8 cellular contexts compared by ENCODE assay signal in genomic region chr9:112487008-112487798, GRCh38. TPM values are rescaled to one million over a fixed set of nuclear protein-coding genes. Genes with fewer than 3 reads are reported as not detected.
A peak's percentile ranks its signal among the peaks of the same experiment; 100 is the strongest.
DNase-seq lines count a peak whose midpoint lies in the region; ATAC-seq and TF ChIP-seq lines count a peak whose summit lies in the region.

No MANE protein-coding gene starts in this region.

- peaks cover 46% of the 10 kb centered on the region for H3K79me2 ChIP-seq in OCI-LY7 (ENCODE audit: insufficient read depth, low read depth, low read length)
- H3K79me2 ChIP-seq in neural cell (replicated peaks; ENCODE audit: insufficient read depth, low read length): peaks cover 59% of the 10 kb centered on the region

- peak overlapping the region in 3 of 7 donors; percentile 59 to 86 (median 60) for H3K27ac Mint-ChIP-seq in CD14-positive monocyte
- H3K27ac Mint-ChIP-seq in activated T-cell treated with anti-CD3 and anti-CD28 coated beads, Interleukin-2, amount 50 U/mL, for 72 hours: peak overlapping the region; percentile 54

- H3K9me3 Mint-ChIP-seq in CD14-positive monocyte: peaks cover 0 to 2% (median 0%) of the 10 kb centered on the region in 7 donors
- H3K9me3 Mint-ChIP-seq in activated T-cell treated with anti-CD3 and anti-CD28 coated beads, Interleukin-2, amount 50 U/mL, for 72 hours: no peaks in the 10 kb centered on the region

- ATAC-seq in GM19324 (IDR thresholded peaks at IDR 0.05; ENCODE audit: low FRiP score, unreplicated experiment) (peak; percentile 58), HG03439 (IDR thresholded peaks at IDR 0.05; ENCODE audit: unreplicated experiment) (peak; percentile 44)
- ATAC-seq in activated T-cell treated with anti-CD3 and anti-CD28 coated beads, Interleukin-2, amount 50 U/mL, for 72 hours (replicated peaks in 1 of 2): peak; percentile 42 to 44

- peaks cover 2% of the 10 kb centered on the region; the same call in 1 of the 2 replicates for H3K36me3 ChIP-seq in OCI-LY7 (ENCODE audit: insufficient read depth, low read length)
- H3K36me3 ChIP-seq in neural cell (ENCODE audit: insufficient read depth, low read length): no peaks in the 10 kb centered on the region
- H3K36me3 ChIP-seq in subcutaneous abdominal adipose tissue (ENCODE audit: control insufficient read depth in 5 of 5, insufficient read depth in 5 of 5, low read length in 5 of 5): no peaks in the 10 kb centered on the region

- peaks cover 0 to 2% of the 10 kb centered on the region in 2 donors for H3K36me3 Mint-ChIP-seq in CD14-positive monocyte
- H3K36me3 Mint-ChIP-seq in activated T-cell treated with anti-CD3 and anti-CD28 coated beads, Interleukin-2, amount 50 U/mL, for 72 hours (ENCODE audit: insufficient read depth in 2 of 2): peaks cover 2 to 4% of the 10 kb centered on the region in 2 donors

- H3K4me2 ChIP-seq in OCI-LY7 (ENCODE audit: low read length) (peak overlapping the region; percentile 95), neural cell (ENCODE audit: low read length) (peak overlapping the region; percentile 94)

- TF ChIP-seq EP300 in neural cell (conservative IDR thresholded peaks at IDR 0.05; ENCODE audit: poor library complexity, severe bottlenecking): peak; percentile 22

- H3K27me3 ChIP-seq in neural cell (ENCODE audit: insufficient read depth, low read depth, low read length): no peaks in the 10 kb centered on the region
- no peaks in the 10 kb centered on the region for H3K27me3 ChIP-seq in subcutaneous abdominal adipose tissue (ENCODE audit: control insufficient read depth in 5 of 5, insufficient read depth in 4 of 5, low read length in 5 of 5)

- peaks cover 36% of the 10 kb centered on the region for H3K4me1 Mint-ChIP-seq in CD14-positive monocyte
- H3K4me1 Mint-ChIP-seq in activated T-cell treated with anti-CD3 and anti-CD28 coated beads, Interleukin-2, amount 50 U/mL, for 72 hours (ENCODE audit: low read depth): peaks cover 46% of the 10 kb centered on the region

- H3K9me2 ChIP-seq in OCI-LY7 (ENCODE audit: insufficient read depth, low read length): no peaks in the 10 kb centered on the region
- no peaks in the 10 kb centered on the region for H3K9me2 ChIP-seq in neural cell (ENCODE audit: insufficient read depth, low read length)

- H4K20me1 ChIP-seq in OCI-LY7 (ENCODE audit: insufficient read depth, low read length) (peaks cover 20% of the 10 kb centered on the region), neural cell (ENCODE audit: insufficient read depth) (no peaks in the 10 kb centered on the region)

- no peak for TF ChIP-seq CTCF in CD14-positive monocyte (IDR thresholded peaks at IDR 0.05)
- TF ChIP-seq CTCF in OCI-LY7 (conservative IDR thresholded peaks at IDR 0.05; ENCODE audit: low read length): peak; percentile 18; the same call in 1 of the 2 replicates
- TF ChIP-seq CTCF in fibroblast of mammary gland (conservative IDR thresholded peaks at IDR 0.05; ENCODE audit: control insufficient read depth, insufficient read depth, low read depth, low read length): no peak
- peak; percentile 40 for TF ChIP-seq CTCF in neural cell (IDR thresholded peaks at IDR 0.05; ENCODE audit: poor library complexity, severe bottlenecking)

- DNase-seq in CD14-positive monocyte (ENCODE audit: low spot score): no peak
- peak; percentile 71 for DNase-seq in OCI-LY7 (ENCODE audit: low spot score)
- DNase-seq in activated T-cell treated with anti-CD3 and anti-CD28 coated beads, Interleukin-2, amount 50 U/mL, for 72 hours: peak; percentile 58 to 66
- peak; percentile 29 for DNase-seq in fibroblast of mammary gland (ENCODE audit: low read depth)

- H2AFZ ChIP-seq in OCI-LY7 (ENCODE audit: low read length) (peak overlapping the region; percentile 75), neural cell (ENCODE audit: low read depth, low read length) (no peak overlapping the region)

- peak overlapping the region; percentile 98 to 99 for H3K4me3 Mint-ChIP-seq in CD14-positive monocyte
- H3K4me3 Mint-ChIP-seq in activated T-cell treated with anti-CD3 and anti-CD28 coated beads, Interleukin-2, amount 50 U/mL, for 72 hours: peak overlapping the region; percentile 96 to 99

- H3K27ac ChIP-seq in OCI-LY7 (ENCODE audit: low read depth, low read length, poor library complexity, severe bottlenecking) (peak overlapping the region; percentile 66), neural cell (ENCODE audit: low read length) (peak overlapping the region; percentile 80), subcutaneous abdominal adipose tissue (ENCODE audit: low read depth, low read length) (no peak overlapping the region)

- H3K9ac ChIP-seq in neural cell (ENCODE audit: low read length) (peak overlapping the region; percentile 83), subcutaneous abdominal adipose tissue (ENCODE audit: low read length in 5 of 5) (peak overlapping the region in 3 of 5 donors; percentile 51 to 68 (median 62))

- H3K4me3 ChIP-seq in OCI-LY7 (ENCODE audit: low read depth, low read length, poor library complexity, severe bottlenecking) (peak overlapping the region; percentile 84), fibroblast of mammary gland (ENCODE audit: control insufficient read depth, low read depth, low read length) (peak overlapping the region; percentile 71), neural cell (ENCODE audit: low read length) (peak overlapping the region; percentile 80), subcutaneous abdominal adipose tissue (ENCODE audit: low read depth in 1 of 5, low read length in 5 of 5) (peak overlapping the region; percentile 73 to 93 (median 81))

- H3K9me3 ChIP-seq in OCI-LY7 (ENCODE audit: low read length): no peaks in the 10 kb centered on the region
- H3K9me3 ChIP-seq in neural cell (ENCODE audit: low read length): no peaks in the 10 kb centered on the region
- peaks cover 0 to under 1% (median 0%) of the 10 kb centered on the region in 5 donors for H3K9me3 ChIP-seq in subcutaneous abdominal adipose tissue (ENCODE audit: control insufficient read depth in 5 of 5, low read length in 5 of 5)

- POLR2A ChIA-PET in OCI-LY7 (lab: Charles Lee): interaction anchor here (0.6 to 2.3 kb wide), 8 partner anchors 7 to 277 kb away, joined by 3 to 6 read pairs (median 3); no protein-coding TSS in a partner anchor

- peaks cover 4 to 12% (median 5%) of the 10 kb centered on the region in 3 donors for H3K27me3 Mint-ChIP-seq in CD14-positive monocyte (ENCODE audit: low read depth in 3 of 3)
- H3K27me3 Mint-ChIP-seq in activated T-cell treated with anti-CD3 and anti-CD28 coated beads, Interleukin-2, amount 50 U/mL, for 72 hours (ENCODE audit: low read depth): no peaks in the 10 kb centered on the region

- BruUV-seq in OCI-LY7 (replicated peaks; lab: Mats Ljungman, UMichigan): no TSS peak

- intact Hi-C loops in CD14-positive monocyte (cut with micrococcal nuclease): no loop called here
- intact Hi-C loops in OCI-LY7 (cut with micrococcal nuclease; ENCODE audit: unreplicated experiment): loop anchor here (1.0 to 10.0 kb wide), 5 partner anchors 108 to 338 kb away; partner anchors contain the start of genes INIP, PTBP3 and SNX30

- H3K4me1 ChIP-seq in OCI-LY7 (ENCODE audit: insufficient read depth, low read length, poor library complexity, severe bottlenecking) (peaks cover 27% of the 10 kb centered on the region), subcutaneous abdominal adipose tissue (ENCODE audit: control insufficient read depth in 5 of 5, insufficient read depth in 5 of 5, low read length in 5 of 5) (peaks cover 0 to 17% (median 15%) of the 10 kb centered on the region in 5 donors)

- H3F3A ChIP-seq in neural cell (ENCODE audit: insufficient read depth, low read length, poor library complexity, severe bottlenecking): no peaks in the 10 kb centered on the region

- TF ChIP-seq RAD21 in neural cell (conservative IDR thresholded peaks at IDR 0.05): peak; percentile 29

- CTCF ChIA-PET in OCI-LY7 (lab: Charles Lee; ENCODE audit: unreplicated experiment): interaction anchor here (1.1 kb wide), 1 partner anchor 230 kb away, joined by 4 read pairs; the partner anchor contains the start of gene INIP

TF ChIP-seq in neural cell, 6 proteins besides CTCF, POLR2A, EP300 and RAD21:
- TF ChIP-seq POLR2AphosphoS5 (IDR thresholded peaks at IDR 0.05) (no peak), EZH2 (IDR thresholded peaks at IDR 0.05; ENCODE audit: borderline replicate concordance, insufficient read depth, low read length, poor library complexity, severe bottlenecking) (no peak), MXI1 (conservative IDR thresholded peaks at IDR 0.05; ENCODE audit: poor library complexity, severe bottlenecking) (peak; percentile 63), TAF1 (IDR thresholded peaks at IDR 0.05; ENCODE audit: low read depth) (peak; percentile 35), REST (IDR thresholded peaks at IDR 0.05; ENCODE audit: borderline replicate concordance) (no peak), SMC3 (conservative IDR thresholded peaks at IDR 0.05; ENCODE audit: poor library complexity) (peak; percentile 34)

RNA-seq across cellular contexts. Expression of gene KIAA1958, which starts 0.6 kb away (rescaled TPM):
- polyA plus RNA-seq in CD14-positive monocyte (1 to 10 TPM; 1.9 TPM), neural cell (8.4 and 8.7 TPM in 2 replicates)
- 13.4 and 15.4 TPM in 2 replicates for total RNA-seq in OCI-LY7 (2014; rRNA removed; shearing (Covaris generic))
- total RNA-seq in OCI-LY7 (2022): 19.8 and 21.2 TPM in 2 replicates
- 10 to 100 TPM; 11.2 to 12.9 TPM for total RNA-seq in activated T-cell treated with anti-CD3 and anti-CD28 coated beads, Interleukin-2, amount 50 U/mL, for 72 hours
- 49.4 and 66.1 TPM in 2 replicates for polyA minus RNA-seq in neural cell

Comparison
In these comparisons a context has a peak if more than half of its experiments do, and no peak if none do; other contexts are left out.
1. CTCF ChIP-seq: peak in OCI-LY7 (single experiment) and neural cell (single experiment); none in CD14-positive monocyte (single experiment) and fibroblast of mammary gland (single experiment).
2. Peak in every context shown above with its lines, with median percentiles within 50 percentile points of each other: ATAC-seq and H3K4me3 ChIP-seq.